In genomic region chr3:153443961-153444360, GRCh38 we compare ENCODE assay signal across 16 cellular contexts.
DNase-seq lines count a peak whose midpoint lies in the region; ATAC-seq and TF ChIP-seq lines count a peak whose summit lies in the region.
"Had no signal": no experiment of that assay in that cellular context is flagged by ENCODE, and none has a peak within 500 bp of the region (broad histone marks: within the 10 kb centered on the region; RNA-seq: fewer than 3 reads in every experiment).

No MANE protein-coding gene starts in this region.

- CTCF ChIA-PET in activated CD8-positive, alpha-beta T cell treated with anti-CD3 and anti-CD28 coated beads for 36 hours (lab: Charles Lee), result interaction anchor here (0.8 to 1.2 kb wide), 2 partner anchors 23 to 325 kb away, joined by 3 read pairs; no protein-coding TSS in a partner anchor

- TF ChIP-seq CTCF in LNCaP clone FGC (IDR thresholded peaks at IDR 0.05; ENCODE audit: control insufficient read depth, extremely low read depth, insufficient read depth) (peak; percentile 45), brain microvascular endothelial cell (IDR thresholded peaks at IDR 0.05; ENCODE audit: low read depth, low read length, missing control alignments) (peak; percentile 35), neural crest cell (conservative IDR thresholded peaks at IDR 0.05) (peak; percentile 27), body of pancreas (IDR thresholded peaks at IDR 0.05) (no peak)
- TF ChIP-seq CTCF in activated CD8-positive, alpha-beta T cell treated with anti-CD3 and anti-CD28 coated beads for 36 hours (IDR thresholded peaks at IDR 0.05), result no peak

- 41 to 60% methylated on average over 3 of the region's 3 CpGs for WGBS in body of pancreas, 2 donors

- no peak overlapping the region for H3K4me3 Mint-ChIP-seq in neural crest cell
- no peak overlapping the region for H3K4me3 Mint-ChIP-seq in activated CD8-positive, alpha-beta T cell treated with anti-CD3 and anti-CD28 coated beads for 36 hours
- H3K4me3 Mint-ChIP-seq: activated B cell treated with CpG ODN at 0.5 μM for 24 hours; activated T-helper 1 cell treated with anti-CD3 and anti-CD28 coated beads, Interleukin-12 subunit alpha, Interleukin-12 subunit beta, Interleukin-2, Interleukin-4 antibody, amounts not matched to agents 30 ng/mL and 10 ng/mL and 1 ng/mL, durations not matched to agents 14 hours and 24 hours and 36 hours; stimulated activated naive CD8-positive, alpha-beta T cell treated with anti-CD3 and anti-CD28 coated beads, Interleukin-15, amount 100 ng/mL, for 72 hours had no signal

- no peak overlapping the region for H3K4me3 ChIP-seq in LNCaP clone FGC (ENCODE audit: low read depth, low read length)
- no peak overlapping the region for H3K4me3 ChIP-seq in brain microvascular endothelial cell (ENCODE audit: low read depth, low read length)
- no peak overlapping the region for H3K4me3 ChIP-seq in body of pancreas
- H3K4me3 ChIP-seq: Peyer's patch had no signal

- DNase-seq in NCI-H82 (lab: John Stamatoyannopoulos, UW) (peak; percentile 13), NCI-H82 treated with DMSO at 0.1 percent for 48 hours (lab: John Stamatoyannopoulos, UW; ENCODE audit: unreplicated experiment) (no peak), LNCaP clone FGC (ENCODE audit: low read depth) (peak; percentile 42), brain microvascular endothelial cell (no peak), neural crest cell (ENCODE audit: low read depth, low spot score) (no peak), body of pancreas (no peak)
- DNase-seq in activated CD8-positive, alpha-beta T cell treated with anti-CD3 and anti-CD28 coated beads for 36 hours, result no peak
- DNase-seq: activated B cell treated with CpG ODN at 0.5 μM for 24 hours; caudate nucleus; NCI-H1694; Peyer's patch; stimulated activated CD4-positive, alpha-beta T cell treated with anti-CD3 and anti-CD28 coated beads, Interleukin-1b, Interleukin-23, amount 100 ng/mL, for 48 hours; stimulated activated naive CD8-positive, alpha-beta T cell treated with anti-CD3 and anti-CD28 coated beads, Interleukin-15, amount 100 ng/mL, for 72 hours had no signal

- ATAC-seq in HG03280 (IDR thresholded peaks at IDR 0.05; ENCODE audit: unreplicated experiment) (no peak), body of pancreas (no peak)
- no peak for ATAC-seq in activated CD8-positive, alpha-beta T cell treated with anti-CD3 and anti-CD28 coated beads for 36 hours
- ATAC-seq: stimulated activated naive CD8-positive, alpha-beta T cell treated with anti-CD3 and anti-CD28 coated beads, Interleukin-15, amount 100 ng/mL, for 72 hours had no signal

- H3K27ac Mint-ChIP-seq in neural crest cell (ENCODE audit: unreplicated experiment), result no peak overlapping the region
- no peak overlapping the region for H3K27ac Mint-ChIP-seq in activated CD8-positive, alpha-beta T cell treated with anti-CD3 and anti-CD28 coated beads for 36 hours
- H3K27ac Mint-ChIP-seq: activated B cell treated with CpG ODN at 0.5 μM for 24 hours; activated T-helper 1 cell treated with anti-CD3 and anti-CD28 coated beads, Interleukin-12 subunit alpha, Interleukin-12 subunit beta, Interleukin-2, Interleukin-4 antibody, amounts not matched to agents 30 ng/mL and 10 ng/mL and 1 ng/mL, durations not matched to agents 14 hours and 24 hours and 36 hours; stimulated activated naive CD8-positive, alpha-beta T cell treated with anti-CD3 and anti-CD28 coated beads, Interleukin-15, amount 100 ng/mL, for 72 hours had no signal

- H3K27ac ChIP-seq in brain microvascular endothelial cell, result no peak overlapping the region
- H3K27ac ChIP-seq in body of pancreas, result no peak overlapping the region
- H3K27ac ChIP-seq: parathyroid adenoma, Peyer's patch had no signal

- H3K36me3 ChIP-seq in brain microvascular endothelial cell (replicated peaks) (no peaks in the 10 kb centered on the region), body of pancreas (replicated peaks in 1 of 2; ENCODE audit: insufficient read depth in 1 of 2, low read depth in 2 of 2) (no peaks in the 10 kb centered on the region)
- H3K36me3 ChIP-seq: Peyer's patch had no signal

- H3K4me1 Mint-ChIP-seq in neural crest cell, result no peaks in the 10 kb centered on the region
- peaks cover 11% of the 10 kb centered on the region for H3K4me1 Mint-ChIP-seq in activated CD8-positive, alpha-beta T cell treated with anti-CD3 and anti-CD28 coated beads for 36 hours (ENCODE audit: low read depth)
- H3K4me1 Mint-ChIP-seq: activated B cell treated with CpG ODN at 0.5 μM for 24 hours had no signal

- no peaks in the 10 kb centered on the region for H3K9me3 Mint-ChIP-seq in neural crest cell
- H3K9me3 Mint-ChIP-seq in activated CD8-positive, alpha-beta T cell treated with anti-CD3 and anti-CD28 coated beads for 36 hours, result no peaks in the 10 kb centered on the region
- H3K9me3 Mint-ChIP-seq: activated B cell treated with CpG ODN at 0.5 μM for 24 hours; activated T-helper 1 cell treated with anti-CD3 and anti-CD28 coated beads, Interleukin-12 subunit alpha, Interleukin-12 subunit beta, Interleukin-2, Interleukin-4 antibody, amounts not matched to agents 30 ng/mL and 10 ng/mL and 1 ng/mL, durations not matched to agents 14 hours and 24 hours and 36 hours; stimulated activated naive CD8-positive, alpha-beta T cell treated with anti-CD3 and anti-CD28 coated beads, Interleukin-15, amount 100 ng/mL, for 72 hours had no signal

- H3K4me1 ChIP-seq in body of pancreas, result no peaks in the 10 kb centered on the region
- H3K4me1 ChIP-seq: parathyroid adenoma, Peyer's patch had no signal

- no peaks in the 10 kb centered on the region for H3K9me3 ChIP-seq in body of pancreas
- H3K9me3 ChIP-seq: Peyer's patch had no signal

- no peaks in the 10 kb centered on the region for H3K27me3 Mint-ChIP-seq in neural crest cell (ENCODE audit: low read depth)
- no peaks in the 10 kb centered on the region for H3K27me3 Mint-ChIP-seq in activated CD8-positive, alpha-beta T cell treated with anti-CD3 and anti-CD28 coated beads for 36 hours
- H3K27me3 Mint-ChIP-seq: stimulated activated naive CD8-positive, alpha-beta T cell treated with anti-CD3 and anti-CD28 coated beads, Interleukin-15, amount 100 ng/mL, for 72 hours had no signal

- POLR2A ChIA-PET in activated CD8-positive, alpha-beta T cell treated with anti-CD3 and anti-CD28 coated beads for 36 hours (lab: Charles Lee), result no interaction called here

- TF ChIP-seq POLR2A in body of pancreas (IDR thresholded peaks at IDR 0.05), result no peak

- H3K36me3 Mint-ChIP-seq in neural crest cell (ENCODE audit: low read depth), result no peaks in the 10 kb centered on the region
- no peaks in the 10 kb centered on the region for H3K36me3 Mint-ChIP-seq in activated CD8-positive, alpha-beta T cell treated with anti-CD3 and anti-CD28 coated beads for 36 hours (ENCODE audit: low read depth)

- intact Hi-C loops in activated CD8-positive, alpha-beta T cell treated with anti-CD3 and anti-CD28 coated beads for 36 hours (cut with micrococcal nuclease), result no loop called here
- intact Hi-C loops in body of pancreas (cut with DNase I), result no loop called here

- in situ Hi-C loops in brain microvascular endothelial cell (cut with HindIII; ENCODE audit: low pct_ligation_motif_present, low sequenced_read_pairs), result no loop called here

- no peaks in the 10 kb centered on the region for H3K27me3 ChIP-seq in brain microvascular endothelial cell (replicated peaks)
- no peaks in the 10 kb centered on the region for H3K27me3 ChIP-seq in body of pancreas
- H3K27me3 ChIP-seq: Peyer's patch had no signal

Comparison
In these comparisons a context has a peak if more than half of its experiments do, and no peak if none do; other contexts are left out.
1. DNase-seq: peak in NCI-H82 (single experiment) and LNCaP clone FGC (single experiment); none in NCI-H82 treated with DMSO at 0.1 percent for 48 hours (single experiment), brain microvascular endothelial cell (single experiment), neural crest cell (single experiment), activated CD8-positive, alpha-beta T cell treated with anti-CD3 and anti-CD28 coated beads for 36 hours (single experiment) and body of pancreas (0 of 4).
2. CTCF ChIP-seq: peak in LNCaP clone FGC (single experiment), brain microvascular endothelial cell (single experiment) and neural crest cell (single experiment); none in activated CD8-positive, alpha-beta T cell treated with anti-CD3 and anti-CD28 coated beads for 36 hours (single experiment) and body of pancreas (0 of 7).